Comparison of ENCODE assay signal across 19 cellular contexts in the genomic region with DNA sequence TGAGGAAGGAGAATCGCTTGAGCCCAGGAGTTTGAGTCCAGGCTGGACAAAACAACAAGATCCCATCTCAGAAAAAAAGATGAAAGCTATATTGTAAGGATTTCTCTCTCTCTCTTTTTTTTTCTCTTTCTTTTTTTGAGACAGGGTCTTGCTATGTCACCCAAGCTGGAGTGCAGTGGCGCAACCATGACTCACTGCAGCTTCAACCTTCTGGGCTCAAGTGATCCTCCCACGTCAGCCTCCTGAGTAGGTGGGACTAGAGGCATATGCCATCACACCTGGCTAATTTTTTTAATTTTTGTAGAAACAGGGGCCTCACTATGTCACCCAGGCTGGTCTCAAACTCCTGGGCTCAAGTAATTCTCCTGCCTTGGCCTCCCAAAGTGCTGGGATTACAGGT. TPM values are rescaled to one million over a fixed set of nuclear protein-coding genes. Genes with fewer than 3 reads are reported as not detected.
A peak's percentile ranks its signal among the peaks of the same experiment; 100 is the strongest.
DNase-seq lines count a peak whose midpoint lies in the region; ATAC-seq, FAIRE-seq and TF ChIP-seq lines count a peak whose summit lies in the region.
"Had no signal": no experiment of that assay in that cellular context is flagged by ENCODE, and none has a peak within 500 bp of the region (broad histone marks: within the 10 kb centered on the region; RNA-seq: fewer than 3 reads in every experiment).

No MANE protein-coding gene starts in this region.

- TF ChIP-seq POLR2A in HepG2 (IDR thresholded peaks at IDR 0.05; ENCODE audit: insufficient read depth in 1 of 2, low read depth in 2 of 2, low read length in 2 of 2) (no peak), right lobe of liver (IDR thresholded peaks at IDR 0.05) (no peak)

- no peaks in the 10 kb centered on the region for H3K9me3 Mint-ChIP-seq in neural progenitor cell

- no peaks in the 10 kb centered on the region for H3K36me3 ChIP-seq in HepG2 (replicated peaks in 1 of 2; ENCODE audit: control insufficient read depth in 1 of 2, insufficient read depth in 2 of 2, low read length in 2 of 2)
- H3K36me3 ChIP-seq in right lobe of liver: no peaks in the 10 kb centered on the region
- H3K36me3 ChIP-seq in neural progenitor cell: no peaks in the 10 kb centered on the region
- H3K36me3 ChIP-seq: BLaER1 had no signal

- no peak for FAIRE-seq in HepG2 (lab: Jason Lieb, UNC)

- no TSS peak for BruUV-seq in HepG2 (replicated peaks; lab: Mats Ljungman, UMichigan)

- peaks cover 8% of the 10 kb centered on the region for H3K27me3 Mint-ChIP-seq in neural progenitor cell (ENCODE audit: insufficient read depth, low read depth)

- H3K4me1 ChIP-seq in HepG2 (ENCODE audit: insufficient read depth, low read length) (peaks cover 47% of the 10 kb centered on the region), right lobe of liver (no peaks in the 10 kb centered on the region), neural progenitor cell (no peaks in the 10 kb centered on the region)
- H3K4me1 ChIP-seq: BLaER1 had no signal

- DNase-seq in NOMO-1 treated with DMSO at 0.1 percent for 48 hours (lab: John Stamatoyannopoulos, UW; ENCODE audit: unreplicated experiment) (peak; percentile 19), NOMO-1 treated with dmso at 0.1 percent for 144 hours (lab: John Stamatoyannopoulos, UW; ENCODE audit: unreplicated experiment) (no peak), HepG2 (ENCODE audit: low spot score) (no peak), right lobe of liver (no peak), choroid plexus epithelial cell (ENCODE audit: low read depth) (peak; percentile 23), NCI-H748 (lab: John Stamatoyannopoulos, UW; ENCODE audit: unreplicated experiment) (no peak), neural progenitor cell (ENCODE audit: low spot score) (no peak)
- DNase-seq: 8988T; H7; NCI-H1092 treated with DMSO at 0.1 percent for 48 hours; NCI-H1694; NCI-H2107; NCI-H226; NCI-H526; NK-92 treated with Interleukin-12 subunit alpha and Interleukin-12 subunit beta, amount 100 ng/mL, for 24 hours; PC-9; SK-N-SH had no signal

- no peak overlapping the region for H3K4me2 ChIP-seq in HepG2 (ENCODE audit: low read depth, low read length)
- no peak overlapping the region for H3K4me2 ChIP-seq in neural progenitor cell
- H3K4me2 ChIP-seq: BLaER1, PC-9, SK-N-SH had no signal

- H2AFZ ChIP-seq in HepG2 (ENCODE audit: low read length) (no peak overlapping the region), neural progenitor cell (replicated peaks) (no peak overlapping the region)
- H2AFZ ChIP-seq: PC-9 had no signal

- H4K20me1 ChIP-seq in HepG2 (ENCODE audit: insufficient read depth, low read length) (no peaks in the 10 kb centered on the region), neural progenitor cell (ENCODE audit: low read depth) (no peaks in the 10 kb centered on the region)
- H4K20me1 ChIP-seq: BLaER1 had no signal

- H3K4me3 ChIP-seq in HepG2 (replicated peaks in 1 of 3; ENCODE audit: insufficient read depth in 1 of 3, low read depth in 2 of 3, low read length in 3 of 3): no peak overlapping the region
- no peak overlapping the region for H3K4me3 ChIP-seq in right lobe of liver
- no peak overlapping the region for H3K4me3 ChIP-seq in choroid plexus epithelial cell (ENCODE audit: low read depth, low read length)
- H3K4me3 ChIP-seq in neural progenitor cell: no peak overlapping the region
- H3K4me3 ChIP-seq: BLaER1, PC-9 had no signal

- no peak overlapping the region for H3K9ac ChIP-seq in HepG2 (ENCODE audit: insufficient read depth, low read depth, low read length)
- H3K9ac ChIP-seq in neural progenitor cell: no peak overlapping the region
- H3K9ac ChIP-seq: BLaER1, SK-N-SH had no signal

- no peak for TF ChIP-seq CTCF in HepG2 (CRISPR knock-in tag; IDR thresholded peaks at IDR 0.05)
- no peak for TF ChIP-seq CTCF in right lobe of liver (IDR thresholded peaks at IDR 0.05)
- TF ChIP-seq CTCF in choroid plexus epithelial cell (conservative IDR thresholded peaks at IDR 0.05; ENCODE audit: low read depth, low read length): no peak
- TF ChIP-seq CTCF in neural progenitor cell (IDR thresholded peaks at IDR 0.05): no peak

- no peaks in the 10 kb centered on the region for H3F3A ChIP-seq in neural progenitor cell (ENCODE audit: low read depth)

- CTCF ChIA-PET in HepG2 (lab: Yijun Ruan, JAX; ENCODE audit: low intra/inter-chr PET ratio, low total read pairs): no interaction called here

- H3K9me3 ChIP-seq in HepG2 (ENCODE audit: low read length) (no peaks in the 10 kb centered on the region), right lobe of liver (no peaks in the 10 kb centered on the region), neural progenitor cell (ENCODE audit: low read depth) (no peaks in the 10 kb centered on the region)
- H3K9me3 ChIP-seq: BLaER1, SK-N-SH had no signal

- H3K27ac Mint-ChIP-seq in neural progenitor cell: no peak overlapping the region

- TF ChIP-seq RAD21 in HepG2 (CRISPR knock-in tag; IDR thresholded peaks at IDR 0.05): no peak

- ATAC-seq in HepG2 (no peak), right lobe of liver (no peak), HG03108 (IDR thresholded peaks at IDR 0.05; ENCODE audit: unreplicated experiment) (no peak)

- TF ChIP-seq EP300 in HepG2 (IDR thresholded peaks at IDR 0.05; ENCODE audit: low read depth in 2 of 2, low read length in 2 of 2): no peak
- TF ChIP-seq EP300 in HepG2 (CRISPR knock-in tag; IDR thresholded peaks at IDR 0.05; ENCODE audit: borderline replicate concordance): no peak

- no peaks in the 10 kb centered on the region for H3K79me2 ChIP-seq in HepG2 (ENCODE audit: insufficient read depth, low read length)
- H3K79me2 ChIP-seq in neural progenitor cell (ENCODE audit: low read depth): no peaks in the 10 kb centered on the region

- intact Hi-C loops in HepG2 (cut with micrococcal nuclease; ENCODE audit: unreplicated experiment): no loop called here
- intact Hi-C loops in right lobe of liver (cut with DNase I): no loop called here

- in situ Hi-C loops in HepG2 (cut with HindIII; ENCODE audit: extremely low pct_ligation_motif_present, low pct_unique_long_range_greater_than_20kb): no loop called here

- no peaks in the 10 kb centered on the region; a peak in 1 of 5 replicates for H3K27me3 ChIP-seq in HepG2 (ENCODE audit: control insufficient read depth in 1 of 2, insufficient read depth in 2 of 2, low read length in 2 of 2)
- no peaks in the 10 kb centered on the region for H3K27me3 ChIP-seq in right lobe of liver
- no peaks in the 10 kb centered on the region for H3K27me3 ChIP-seq in neural progenitor cell
- H3K27me3 ChIP-seq: BLaER1 had no signal

- 74% methylated on average over 3 of the region's 3 CpGs for WGBS in HepG2 (ENCODE audit: low lambda C conversion rate)
- WGBS in right lobe of liver (ENCODE audit: insufficient coverage, low coverage, low lambda C conversion rate, missing lambda C conversion rate): 50% methylated on average over 3 of the region's 3 CpGs

- H3K4me1 Mint-ChIP-seq in neural progenitor cell: no peaks in the 10 kb centered on the region

- no peak overlapping the region for H3K27ac ChIP-seq in HepG2 (ENCODE audit: extremely low read length, insufficient read depth, low read length)
- H3K27ac ChIP-seq in right lobe of liver: no peak overlapping the region
- no peak overlapping the region for H3K27ac ChIP-seq in neural progenitor cell
- H3K27ac ChIP-seq: BLaER1, PC-9 had no signal

- H3K36me3 Mint-ChIP-seq in neural progenitor cell: no peaks in the 10 kb centered on the region

- H3K4me3 Mint-ChIP-seq in neural progenitor cell: no peak overlapping the region

- POLR2A ChIA-PET in HepG2 (lab: Yijun Ruan, JAX): no interaction called here

RNA-seq across cellular contexts. Expression of a gene that starts 5.8 kb away (rescaled TPM):
- total RNA-seq in HepG2 (2016; rRNA removed; fragmentation: Illumina TruSeq; extraction: Trizol): 148 and 224 TPM in 2 replicates
- 63.1 and 69.4 TPM in 2 replicates for total RNA-seq in HepG2 (2016; cell fraction: cytosol; rRNA removed; fragmentation: Illumina TruSeq; extraction: Trizol; ENCODE audit: low read depth)
- 148 and 233 TPM in 2 replicates for total RNA-seq in HepG2 (2016; cell fraction: insoluble cytoplasmic fraction; rRNA removed; fragmentation: Illumina TruSeq; extraction: Trizol)
- total RNA-seq in HepG2 (2016; cell fraction: membrane; rRNA removed; fragmentation: Illumina TruSeq; extraction: Trizol): 119 and 120 TPM in 2 replicates
- total RNA-seq in HepG2 (2016; cell fraction: nucleus; rRNA removed; fragmentation: Illumina TruSeq; extraction: Trizol): 72.3 and 83.9 TPM in 2 replicates
- polyA plus RNA-seq in HepG2 (2011; rRNA removed): 75.4 and 93.3 TPM in 2 replicates
- polyA plus RNA-seq in HepG2 (2011; cell fraction: cytosol; rRNA removed): 44.4 and 77.9 TPM in 2 replicates
- 21.4 and 32.1 TPM in 2 replicates for polyA plus RNA-seq in HepG2 (2011; cell fraction: nucleus; rRNA removed)
- polyA plus RNA-seq in HepG2 (2012): 77.4 and 156 TPM in 2 replicates
- 62.5 and 71.1 TPM in 2 replicates for polyA plus RNA-seq in HepG2 (2016; cell fraction: cytosol; fragmentation: Illumina TruSeq; extraction: Trizol; ENCODE audit: low read depth)
- polyA plus RNA-seq in HepG2 (2016; cell fraction: insoluble cytoplasmic fraction; fragmentation: Illumina TruSeq; extraction: Trizol; ENCODE audit: low read depth): 198 and 212 TPM in 2 replicates
- 87.3 and 92.4 TPM in 2 replicates for polyA plus RNA-seq in HepG2 (2016; cell fraction: membrane; fragmentation: Illumina TruSeq; extraction: Trizol; ENCODE audit: low read depth)
- 78.8 and 79.9 TPM in 2 replicates for polyA plus RNA-seq in HepG2 (2016; cell fraction: nucleus; fragmentation: Illumina TruSeq; extraction: Trizol; ENCODE audit: insufficient read depth, low read depth)
- polyA minus RNA-seq in HepG2 (2011; rRNA and poly(A)+ RNA removed; ENCODE audit: low replicate concordance): 23.0 and 26.1 TPM in 2 replicates
- polyA minus RNA-seq in HepG2 (2011; cell fraction: cytosol; rRNA and poly(A)+ RNA removed): 48.1 and 52.1 TPM in 2 replicates
- polyA minus RNA-seq in HepG2 (2011; cell fraction: nucleus; rRNA and poly(A)+ RNA removed): 61.4 and 110 TPM in 2 replicates
- total RNA-seq in right lobe of liver: 10 to 100 TPM; 25.8 to 44.5 (median 32.1) TPM
- 157 and 287 TPM in 2 replicates for total RNA-seq in neural progenitor cell (ENCODE audit: low replicate concordance)

RNA-seq across cellular contexts. Expression of a gene that starts 19.8 kb away (rescaled TPM):
- total RNA-seq in HepG2 (2016; rRNA removed; fragmentation: Illumina TruSeq; extraction: Trizol) (197 and 317 TPM in 2 replicates), right lobe of liver (10 to 100 TPM; 22.0 to 36.2 (median 28.6) TPM), neural progenitor cell (ENCODE audit: low replicate concordance) (82.6 and 116 TPM in 2 replicates)
- 43.5 and 43.9 TPM in 2 replicates for total RNA-seq in HepG2 (2016; cell fraction: cytosol; rRNA removed; fragmentation: Illumina TruSeq; extraction: Trizol; ENCODE audit: low read depth)
- total RNA-seq in HepG2 (2016; cell fraction: insoluble cytoplasmic fraction; rRNA removed; fragmentation: Illumina TruSeq; extraction: Trizol): 195 and 339 TPM in 2 replicates
- total RNA-seq in HepG2 (2016; cell fraction: membrane; rRNA removed; fragmentation: Illumina TruSeq; extraction: Trizol): 74.6 and 87.2 TPM in 2 replicates
- 66.6 and 69.2 TPM in 2 replicates for total RNA-seq in HepG2 (2016; cell fraction: nucleus; rRNA removed; fragmentation: Illumina TruSeq; extraction: Trizol)
- 179 and 188 TPM in 2 replicates for polyA plus RNA-seq in HepG2 (2011; rRNA removed)
- polyA plus RNA-seq in HepG2 (2011; cell fraction: cytosol; rRNA removed): 71.4 and 85.0 TPM in 2 replicates
- polyA plus RNA-seq in HepG2 (2011; cell fraction: nucleus; rRNA removed): 21.6 and 30.5 TPM in 2 replicates
- polyA plus RNA-seq in HepG2 (2012): 160 and 165 TPM in 2 replicates
- 41.1 and 43.9 TPM in 2 replicates for polyA plus RNA-seq in HepG2 (2016; cell fraction: cytosol; fragmentation: Illumina TruSeq; extraction: Trizol; ENCODE audit: low read depth)
- polyA plus RNA-seq in HepG2 (2016; cell fraction: insoluble cytoplasmic fraction; fragmentation: Illumina TruSeq; extraction: Trizol; ENCODE audit: low read depth): 331 and 351 TPM in 2 replicates
- 56.6 and 65.4 TPM in 2 replicates for polyA plus RNA-seq in HepG2 (2016; cell fraction: membrane; fragmentation: Illumina TruSeq; extraction: Trizol; ENCODE audit: low read depth)
- 115 and 117 TPM in 2 replicates for polyA plus RNA-seq in HepG2 (2016; cell fraction: nucleus; fragmentation: Illumina TruSeq; extraction: Trizol; ENCODE audit: insufficient read depth, low read depth)
- 45.7 and 70.5 TPM in 2 replicates for polyA minus RNA-seq in HepG2 (2011; rRNA and poly(A)+ RNA removed; ENCODE audit: low replicate concordance)
- 70.3 and 70.8 TPM in 2 replicates for polyA minus RNA-seq in HepG2 (2011; cell fraction: cytosol; rRNA and poly(A)+ RNA removed)
- 23.6 and 30.6 TPM in 2 replicates for polyA minus RNA-seq in HepG2 (2011; cell fraction: nucleus; rRNA and poly(A)+ RNA removed)

Comparison
In these comparisons a context has a peak if more than half of its experiments do, and no peak if none do; other contexts are left out.
1. DNase-seq: peak in NOMO-1 treated with DMSO at 0.1 percent for 48 hours (single experiment) and choroid plexus epithelial cell (single experiment); none in NOMO-1 treated with dmso at 0.1 percent for 144 hours (single experiment), HepG2 (single experiment), right lobe of liver (0 of 3), NCI-H748 (single experiment) and neural progenitor cell (single experiment).